24 cellular contexts compared by ENCODE assay signal in genomic region chr3:33039628-33040027, GRCh38.
"Had no signal": no experiment of that assay in that cellular context is flagged by ENCODE, and none has a peak within 500 bp of the region (broad histone marks: within the 10 kb centered on the region; RNA-seq: fewer than 3 reads in every experiment).

No MANE protein-coding gene starts in this region.

- H3K4me1 ChIP-seq: left ventricle myocardium inferior, right atrium auricular region, right lobe of liver, uterus had no signal

- H3K4me3 Mint-ChIP-seq: naive thymus-derived CD4-positive, alpha-beta T cell; natural killer cell treated with Interleukin-12 subunit alpha and Interleukin-12 subunit beta and Interleukin-15 and Interleukin-18, amount 100 ng/mL, for 72 hours; stimulated activated memory B cell treated with anti-CD40 and anti-IgM and Interleukin-4, amounts not matched to agents 10 μg/mL and 1 μg/mL and 100 μg/mL, for 72 hours; stimulated activated naive CD8-positive, alpha-beta T cell treated with anti-CD3 and anti-CD28 coated beads, Interleukin-15, amount 100 ng/mL, for 72 hours; type B pancreatic cell had no signal

- H3K27ac Mint-ChIP-seq: natural killer cell treated with Interleukin-12 subunit alpha and Interleukin-12 subunit beta and Interleukin-15 and Interleukin-18, amount 100 ng/mL, for 72 hours; progenitor cell of endocrine pancreas; stimulated activated memory B cell treated with anti-CD40 and anti-IgM and Interleukin-4, amounts not matched to agents 10 μg/mL and 1 μg/mL and 100 μg/mL, for 72 hours; stimulated activated naive CD8-positive, alpha-beta T cell treated with anti-CD3 and anti-CD28 coated beads, Interleukin-15, amount 100 ng/mL, for 72 hours; type B pancreatic cell had no signal

- H3K9me3 ChIP-seq: left ventricle myocardium inferior, mucosa of descending colon, ovary, right atrium auricular region, right lobe of liver, tibial nerve, uterus had no signal

- H3K4me2 ChIP-seq: smooth muscle cell had no signal

- ATAC-seq: mucosa of descending colon; naive thymus-derived CD4-positive, alpha-beta T cell; natural killer cell treated with Interleukin-12 subunit alpha and Interleukin-12 subunit beta and Interleukin-15 and Interleukin-18, amount 100 ng/mL, for 72 hours; right lobe of liver; stimulated activated memory B cell treated with anti-CD40 and anti-IgM and Interleukin-4, amounts not matched to agents 10 μg/mL and 1 μg/mL and 100 μg/mL, for 72 hours; stimulated activated naive CD8-positive, alpha-beta T cell treated with anti-CD3 and anti-CD28 coated beads, Interleukin-15, amount 100 ng/mL, for 72 hours had no signal

- H3K9me3 Mint-ChIP-seq: natural killer cell treated with Interleukin-12 subunit alpha and Interleukin-12 subunit beta and Interleukin-15 and Interleukin-18, amount 100 ng/mL, for 72 hours; stimulated activated memory B cell treated with anti-CD40 and anti-IgM and Interleukin-4, amounts not matched to agents 10 μg/mL and 1 μg/mL and 100 μg/mL, for 72 hours; stimulated activated naive CD8-positive, alpha-beta T cell treated with anti-CD3 and anti-CD28 coated beads, Interleukin-15, amount 100 ng/mL, for 72 hours; type B pancreatic cell had no signal

- H3K4me3 ChIP-seq: left ventricle myocardium inferior, lung, mucosa of descending colon, ovary, right atrium auricular region, right lobe of liver, smooth muscle cell, tibial nerve, uterus had no signal

- H3K36me3 ChIP-seq: ovary, uterus had no signal

- H3K27me3 ChIP-seq: ovary, right atrium auricular region, right lobe of liver, tibial nerve, uterus had no signal

- H3K27ac ChIP-seq: left ventricle myocardium inferior, ovary, right atrium auricular region, right lobe of liver, tibial nerve, uterus had no signal

- DNase-seq: islet precursor cell; left ventricle myocardium inferior; mesendoderm; midbrain; mucosa of descending colon; naive thymus-derived CD4-positive, alpha-beta T cell; ovary; right lobe of liver; stimulated activated CD4-positive, alpha-beta T cell treated with anti-CD3 and anti-CD28 coated beads, Interleukin-1b, Interleukin-23, amount 100 ng/mL, for 48 hours; stimulated activated CD4-positive, alpha-beta T cell treated with anti-CD3 and anti-CD28 coated beads, Interleukin-2, amount 100 ng/mL, for 48 hours; stimulated activated CD4-positive, alpha-beta T cell treated with anti-CD3 and anti-CD28 coated beads, Interleukin-4, amount 100 ng/mL, for 4 hours; stimulated activated CD8-positive, alpha-beta memory T cell treated with anti-CD3 and anti-CD28 coated beads, Interleukin-4, amount 100 ng/mL, for 48 hours; stimulated activated naive CD4-positive, alpha-beta T cell treated with Interleukin-2 at 50 U/mL for 16 hours; stimulated activated naive CD8-positive, alpha-beta T cell treated with anti-CD3 and anti-CD28 coated beads, Interleukin-15, amount 100 ng/mL, for 72 hours; substantia nigra; uterus had no signal

- H3K27me3 Mint-ChIP-seq: naive thymus-derived CD4-positive, alpha-beta T cell; natural killer cell treated with Interleukin-12 subunit alpha and Interleukin-12 subunit beta and Interleukin-15 and Interleukin-18, amount 100 ng/mL, for 72 hours; progenitor cell of endocrine pancreas; stimulated activated memory B cell treated with anti-CD40 and anti-IgM and Interleukin-4, amounts not matched to agents 10 μg/mL and 1 μg/mL and 100 μg/mL, for 72 hours; type B pancreatic cell had no signal
